Comparison of ENCODE assay signal across 1 cellular context in genomic region chr1:234645964-234646363, GRCh38.
TF ChIP-seq lines count a peak whose summit lies in the region.

No MANE protein-coding gene starts in this region.

TF ChIP-seq in K562, 482 proteins besides CTCF, POLR2A, EP300 and RAD21 (continued from another document and continues in another):
- TF ChIP-seq SIX5 (IDR thresholded peaks at IDR 0.05; ENCODE audit: borderline replicate concordance in 1 of 2, insufficient read depth in 1 of 2, low read depth in 1 of 2, low read length in 2 of 2) = no peak
- no peak for TF ChIP-seq TAF15 (IDR thresholded peaks at IDR 0.05; ENCODE audit: low read depth, low read length)
- no peak for TF ChIP-seq HNRNPL (IDR thresholded peaks at IDR 0.05; ENCODE audit: low read depth, low read length)
- TF ChIP-seq ZFP91 (CRISPR knock-in tag; IDR thresholded peaks at IDR 0.05) = no peak
- TF ChIP-seq SREBF2 (CRISPR knock-in tag; IDR thresholded peaks at IDR 0.05) = no peak
- TF ChIP-seq HMGN3 (IDR thresholded peaks at IDR 0.05; ENCODE audit: borderline replicate concordance, extremely low read depth, insufficient read length, low read depth, low read length) = no peak
- no peak for TF ChIP-seq ZNF449 (CRISPR knock-in tag; IDR thresholded peaks at IDR 0.05)
- TF ChIP-seq ZNF551 (CRISPR knock-in tag; IDR thresholded peaks at IDR 0.05) = no peak
- peak; percentile 89 for TF ChIP-seq HDAC2 (IDR thresholded peaks at IDR 0.05)
- TF ChIP-seq BCLAF1 (IDR thresholded peaks at IDR 0.05; ENCODE audit: borderline replicate concordance in 1 of 2, control insufficient read depth in 1 of 2, low read depth in 2 of 2, low read length in 1 of 2) = no peak
- no peak for TF ChIP-seq ETS1 (conservative IDR thresholded peaks at IDR 0.05; ENCODE audit: control insufficient read depth, low read depth, low read length)
- no peak for TF ChIP-seq MXD1 (CRISPR knock-in tag; IDR thresholded peaks at IDR 0.05; ENCODE audit: borderline replicate concordance, poor library complexity, severe bottlenecking)
- TF ChIP-seq HNRNPUL1 (IDR thresholded peaks at IDR 0.05; ENCODE audit: low read length) = no peak
- no peak for TF ChIP-seq RBM17 (IDR thresholded peaks at IDR 0.05; ENCODE audit: borderline replicate concordance, low read depth, low read length)
- TF ChIP-seq KDM1A (IDR thresholded peaks at IDR 0.05) = peak; percentile 91 to 93
- TF ChIP-seq SP2 (IDR thresholded peaks at IDR 0.05; ENCODE audit: extremely low read depth, low read depth, low read length, poor library complexity, severe bottlenecking) = no peak
- TF ChIP-seq TAF1 (IDR thresholded peaks at IDR 0.05; ENCODE audit: control insufficient read depth, extremely low read depth, insufficient read depth, low read length, severe bottlenecking) = no peak
- TF ChIP-seq ZNF197 (CRISPR knock-in tag; IDR thresholded peaks at IDR 0.05; ENCODE audit: low read depth) = no peak
- no peak for TF ChIP-seq HBP1 (CRISPR knock-in tag; IDR thresholded peaks at IDR 0.05)
- TF ChIP-seq TRIM24 (IDR thresholded peaks at IDR 0.05) = peak; percentile 66 to 84
- TF ChIP-seq RNF219 (CRISPR knock-in tag; IDR thresholded peaks at IDR 0.05) = no peak
- peak; percentile 93 for TF ChIP-seq ADNP (tag; IDR thresholded peaks at IDR 0.05)
- peak; percentile 28; the same call in 1 of the 2 replicates for TF ChIP-seq NKRF (IDR thresholded peaks at IDR 0.05; ENCODE audit: borderline replicate concordance)
- no peak for TF ChIP-seq PCBP1 (IDR thresholded peaks at IDR 0.05; ENCODE audit: low read depth, low read length, poor library complexity, severe bottlenecking)
- TF ChIP-seq ZNF277 (CRISPR knock-in tag; IDR thresholded peaks at IDR 0.05; ENCODE audit: borderline replicate concordance) = no peak
- TF ChIP-seq TGIF2 (CRISPR knock-in tag; IDR thresholded peaks at IDR 0.05) = no peak
- no peak for TF ChIP-seq CREM (IDR thresholded peaks at IDR 0.05; ENCODE audit: low read depth)
- TF ChIP-seq ZBTB49 (CRISPR knock-in tag; IDR thresholded peaks at IDR 0.05; ENCODE audit: borderline replicate concordance) = no peak
- no peak for TF ChIP-seq PTRF (tag; IDR thresholded peaks at IDR 0.05)
- no peak for TF ChIP-seq ZNF395 (CRISPR knock-in tag; IDR thresholded peaks at IDR 0.05)
- TF ChIP-seq ZNF589 (CRISPR knock-in tag; IDR thresholded peaks at IDR 0.05; ENCODE audit: low read depth) = no peak
- no peak for TF ChIP-seq STAT6 (CRISPR knock-in tag; IDR thresholded peaks at IDR 0.05)
- no peak for TF ChIP-seq SRSF9 (IDR thresholded peaks at IDR 0.05; ENCODE audit: borderline replicate concordance, low read depth, low read length)
- no peak for TF ChIP-seq GTF2E2 (tag; IDR thresholded peaks at IDR 0.05)
- no peak for TF ChIP-seq RHOXF2B (CRISPR knock-in tag; conservative IDR thresholded peaks at IDR 0.05)
- no peak for TF ChIP-seq MXI1 (IDR thresholded peaks at IDR 0.05; ENCODE audit: low read depth, low read length)
